14 cellular contexts compared by ENCODE assay signal in the genomic region with DNA sequence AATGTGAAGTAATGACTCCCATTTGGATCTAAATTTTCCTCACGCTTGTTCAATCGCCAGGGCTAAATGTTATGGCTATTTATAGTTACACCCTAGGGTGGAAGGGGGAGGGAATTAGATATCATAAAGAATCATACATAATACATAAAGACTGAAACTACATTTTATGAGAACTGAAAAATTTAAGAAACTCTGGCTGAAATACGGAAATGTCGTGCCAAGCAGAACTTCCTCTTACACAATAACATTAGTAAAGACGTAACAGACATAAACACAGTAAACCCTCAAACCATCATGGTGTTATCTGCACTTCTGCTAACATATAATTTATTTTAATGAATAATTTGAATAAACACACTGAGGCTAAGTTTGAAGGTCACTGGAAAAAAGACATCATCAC.
"Had no signal": no experiment of that assay in that cellular context is flagged by ENCODE, and none has a peak within 500 bp of the region (broad histone marks: within the 10 kb centered on the region; RNA-seq: fewer than 3 reads in every experiment).

No MANE protein-coding gene starts in this region.

- H3K4me1 ChIP-seq: upper lobe of left lung had no signal

- H3K27ac ChIP-seq: hepatocyte, ovary, upper lobe of left lung had no signal

- H3K36me3 ChIP-seq: ovary, upper lobe of left lung had no signal

- ATAC-seq: activated CD4-positive, CD25-positive, alpha-beta regulatory T cell treated with anti-CD3 and anti-CD28 coated beads, Interleukin-2, amount 50 U/mL, for 24 hours; left ventricle myocardium superior had no signal

- H3K9me3 ChIP-seq: ovary, upper lobe of left lung had no signal

- H3K27me3 ChIP-seq: hepatocyte, ovary, upper lobe of left lung had no signal

- DNase-seq: activated CD4-positive, alpha-beta T cell treated with anti-CD3 and anti-CD28 coated beads, Interleukin-2, amount 50 U/mL, for 4 hours; activated gamma-delta T cell treated with Interleukin-2 at 50 U/mL for 16 hours; activated naive CD8-positive, alpha-beta T cell treated with anti-CD3 and anti-CD28 coated beads for 36 hours; activated T-cell treated with anti-CD3 and anti-CD28 coated beads, Interleukin-2, amount 50 U/mL, for 48 hours; anterior cingulate cortex; dermis blood vessel endothelial cell; left ventricle myocardium superior; mesenchymal stem cell; ovary; stimulated activated CD4-positive, alpha-beta T cell treated with anti-CD3 and anti-CD28 coated beads, Interleukin-4, amount 100 ng/mL, for 1 hour; stimulated activated CD8-positive, alpha-beta memory T cell treated with anti-CD3 and anti-CD28 coated beads, Interleukin-4, amount 100 ng/mL, for 48 hours; upper lobe of left lung had no signal

- H3K4me3 ChIP-seq: hepatocyte, ovary, upper lobe of left lung had no signal
